8 cellular contexts compared by ENCODE assay signal in genomic region chr12:119988788-119989618, GRCh38. TPM values are rescaled to one million over a fixed set of nuclear protein-coding genes. Genes with fewer than 3 reads are reported as not detected.
A peak's percentile ranks its signal among the peaks of the same experiment; 100 is the strongest.
DNase-seq lines count a peak whose midpoint lies in the region; ATAC-seq and TF ChIP-seq lines count a peak whose summit lies in the region.

TSS of gene BICDL1 (plus strand) at chr12:119989236. CDS start at chr12:119989869, 633 bp downstream.

- CTCF ChIA-PET in activated CD8-positive, alpha-beta memory T cell treated with anti-CD3 and anti-CD28 coated beads for 36 hours (lab: Charles Lee), result interaction anchor here (1.0 to 3.3 kb wide), 7 partner anchors 18 to 133 kb away, joined by 3 to 24 read pairs (median 3); no protein-coding TSS in a partner anchor

- peak within 1 kb of the TSS; percentile 84 to 85 for H3K4me3 Mint-ChIP-seq in effector memory CD8-positive, alpha-beta T cell
- peak within 1 kb of the TSS; percentile 75 for H3K4me3 Mint-ChIP-seq in mesothelial cell of epicardium

- ATAC-seq in effector memory CD8-positive, alpha-beta T cell (replicated peaks), result peak; percentile 80

- H3K9me3 Mint-ChIP-seq in effector memory CD8-positive, alpha-beta T cell, result no peaks in the 10 kb centered on the region
- H3K9me3 Mint-ChIP-seq in mesothelial cell of epicardium, result no peaks in the 10 kb centered on the region

- H3K27ac Mint-ChIP-seq in effector memory CD8-positive, alpha-beta T cell, result peak within 1 kb of the TSS; percentile 94
- peak within 1 kb of the TSS; percentile 86 for H3K27ac Mint-ChIP-seq in mesothelial cell of epicardium

- POLR2A ChIA-PET in activated CD8-positive, alpha-beta memory T cell treated with anti-CD3 and anti-CD28 coated beads for 36 hours (lab: Charles Lee), result interaction anchor here (0.6 to 3.8 kb wide), 13 partner anchors 9 to 212 kb away, joined by 4 to 62 read pairs (median 7); partner anchors contain the start of genes RAB35 and RPLP0

- H3K4me1 Mint-ChIP-seq in effector memory CD8-positive, alpha-beta T cell (ENCODE audit: low read depth in 2 of 2), result peaks cover 13 to 23% of the 10 kb centered on the region in 2 donors
- H3K4me1 Mint-ChIP-seq in mesothelial cell of epicardium, result peaks cover 9% of the 10 kb centered on the region

- DNase-seq in CMK (ENCODE audit: low read depth) (peak; percentile 30), GM20000 (ENCODE audit: low spot score) (peak; percentile 98), HS-5 (ENCODE audit: low read depth) (peak; percentile 48), mesothelial cell of epicardium (ENCODE audit: low spot score in 2 of 2, unreplicated experiment in 2 of 2) (peak; percentile 82 to 87)
- peak; percentile 95 for DNase-seq in NK-92 treated with Interleukin-12 subunit alpha and Interleukin-12 subunit beta, amount 100 ng/mL, for 24 hours (lab: John Stamatoyannopoulos, UW)
- peak; percentile 93 to 97 (median 95) for DNase-seq in effector memory CD8-positive, alpha-beta T cell
- peak; percentile 92 to 97 for DNase-seq in stimulated activated CD8-positive, alpha-beta memory T cell treated with anti-CD3 and anti-CD28 coated beads, Interleukin-2, amount 100 ng/mL, for 1 hour (ENCODE audit: low read depth in 2 of 2)

- H3K36me3 Mint-ChIP-seq in effector memory CD8-positive, alpha-beta T cell (ENCODE audit: insufficient read depth), result peaks cover 46% of the 10 kb centered on the region
- H3K36me3 Mint-ChIP-seq in mesothelial cell of epicardium, result no peaks in the 10 kb centered on the region

- no peaks in the 10 kb centered on the region for H3K27me3 Mint-ChIP-seq in effector memory CD8-positive, alpha-beta T cell
- H3K27me3 Mint-ChIP-seq in mesothelial cell of epicardium (ENCODE audit: low read depth), result peaks cover 57% of the 10 kb centered on the region

- TF ChIP-seq CTCF in GM20000 (IDR thresholded peaks at IDR 0.05; ENCODE audit: extremely low read depth, missing control alignments) (no peak), mesothelial cell of epicardium (IDR thresholded peaks at IDR 0.05; ENCODE audit: unreplicated experiment) (no peak)

RNA-seq across cellular contexts. Expression of gene BICDL1, which starts in this region (rescaled TPM):
- total RNA-seq in activated CD8-positive, alpha-beta memory T cell treated with anti-CD3 and anti-CD28 coated beads for 36 hours, result 100 to 1,000 TPM in 1 of 2 experiments, 10 to 100 TPM in 1; 96.2 to 103 TPM
- 38.8 to 41.5 TPM (median 40.1 TPM) in 3 replicates for total RNA-seq in mesothelial cell of epicardium

Comparison
In these comparisons a context has a peak if more than half of its experiments do, and no peak if none do; other contexts are left out.
1. Peak in every context shown above with its lines: DNase-seq and ATAC-seq.
2. DNase-seq: peak in every context shown above with its lines; median percentile 98 in GM20000; 95 in NK-92 treated with Interleukin-12 subunit alpha and Interleukin-12 subunit beta, amount 100 ng/mL, for 24 hours; 95 in effector memory CD8-positive, alpha-beta T cell; 94 in stimulated activated CD8-positive, alpha-beta memory T cell treated with anti-CD3 and anti-CD28 coated beads, Interleukin-2, amount 100 ng/mL, for 1 hour; 84 in mesothelial cell of epicardium; 48 in HS-5; 30 in CMK.